In genomic region chr15:34987982-34988873, GRCh38 we compare ENCODE assay signal across 8 cellular contexts.
DNase-seq lines count a peak whose midpoint lies in the region; ATAC-seq and TF ChIP-seq lines count a peak whose summit lies in the region.

TSS of gene ZNF770 (minus strand) at chr15:34988287. CDS start at chr15:34983434, 4,853 bp downstream.

- ATAC-seq in GM19395 (IDR thresholded peaks at IDR 0.05; ENCODE audit: unreplicated experiment) = peak; percentile 75
- peak; percentile 57 for ATAC-seq in HG03558 (IDR thresholded peaks at IDR 0.05; ENCODE audit: extremely low read depth, unreplicated experiment)

- no peak for TF ChIP-seq CTCF in C4-2B (conservative IDR thresholded peaks at IDR 0.05)

- DNase-seq in NCI-H82 (lab: John Stamatoyannopoulos, UW) (peak; percentile 83), medulla oblongata (ENCODE audit: extremely low spot score) (peak; percentile 76)
- peak; percentile 50 to 69 for DNase-seq in activated CD8-positive, alpha-beta memory T cell treated with anti-CD3 and anti-CD28 coated beads for 1 hour (ENCODE audit: extremely low read depth in 1 of 2, low read depth in 1 of 2)
- peak; percentile 70 for DNase-seq in effector CD4-positive, alpha-beta T cell
- peak; percentile 61 to 71 (median 69) for DNase-seq in stimulated activated CD4-positive, alpha-beta T cell treated with anti-CD3 and anti-CD28 coated beads, TNF-alpha, amount 100 ng/mL, for 48 hours (ENCODE audit: low read depth in 3 of 3)

- peak within 1 kb of the TSS; percentile 82 for H3K27ac ChIP-seq in C4-2B

Comparison
In these comparisons a context has a peak if more than half of its experiments do, and no peak if none do; other contexts are left out.
1. Peak in every context shown above with its lines: DNase-seq, ATAC-seq and H3K27ac ChIP-seq.